In the genomic region with DNA sequence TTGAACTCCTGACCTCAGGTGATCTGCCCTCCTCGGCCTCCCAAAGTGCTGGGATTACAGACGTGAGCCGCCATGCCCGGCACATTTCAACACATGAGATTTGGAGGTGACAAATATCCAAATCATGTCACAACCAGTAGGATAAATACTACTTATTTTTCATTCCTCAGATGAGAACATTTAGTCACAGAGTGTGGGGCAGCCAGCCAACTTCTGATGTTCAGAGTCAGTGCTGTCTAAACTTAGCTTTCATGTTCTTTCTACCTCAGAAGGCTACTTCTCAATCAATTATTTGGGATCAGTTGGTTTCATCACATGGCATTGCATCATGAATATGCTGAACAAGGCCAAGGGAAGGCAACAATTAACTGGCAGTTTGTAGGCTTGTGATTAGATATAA, we compare ENCODE assay signal across 11 cellular contexts.
DNase-seq lines count a peak whose midpoint lies in the region; ATAC-seq and TF ChIP-seq lines count a peak whose summit lies in the region.
"Had no signal": no experiment of that assay in that cellular context is flagged by ENCODE, and none has a peak within 500 bp of the region (broad histone marks: within the 10 kb centered on the region; RNA-seq: fewer than 3 reads in every experiment).

No MANE protein-coding gene starts in this region.

- intact Hi-C loops in aorta (cut with DNase I) = loop anchor here in 1 of 2 donors (5.0 to 10.0 kb wide), 3 partner anchors 114 to 304 kb away; no protein-coding TSS in a partner anchor

- H3K9me3 ChIP-seq in aorta (ENCODE audit: control insufficient read depth, low read length) = no peaks in the 10 kb centered on the region

- DNase-seq in RWPE1 (ENCODE audit: low spot score) = peak; percentile 9
- peak; percentile 81 for DNase-seq in fibroblast of mammary gland (ENCODE audit: low read depth)
- peak; percentile 20 for DNase-seq in mucosa of gallbladder (ENCODE audit: low spot score)
- peak; percentile 84 to 93 for DNase-seq in aorta
- no peak for DNase-seq in cerebellar nuclear complex (lab: John Stamatoyannopoulos, UW)
- DNase-seq in stimulated activated CD4-positive, alpha-beta T cell treated with anti-CD3 and anti-CD28 coated beads, Interleukin-4, amount 100 ng/mL, for 1 hour = no peak
- DNase-seq: endodermal cell, NCI-H1436 treated with DMSO at 0.1 percent for 48 hours had no signal

- peak; percentile 75 for ATAC-seq in aorta (ENCODE audit: low FRiP score)
- ATAC-seq in HG03571 (IDR thresholded peaks at IDR 0.05; ENCODE audit: unreplicated experiment) = no peak
- ATAC-seq: HCT116 had no signal

- H3K4me1 ChIP-seq in aorta (ENCODE audit: control insufficient read depth in 1 of 2, insufficient read depth in 2 of 2, low read length in 2 of 2) = peaks cover 7 to 13% of the 10 kb centered on the region in 2 donors

- no peaks in the 10 kb centered on the region for H3K27me3 ChIP-seq in aorta (ENCODE audit: control insufficient read depth in 1 of 2, insufficient read depth in 2 of 2, low read length in 1 of 2)

- 0 to 8% methylated on average over 4 of the region's 4 CpGs for WGBS in aorta, 2 donors

- peak overlapping the region; percentile 72 for H3K27ac ChIP-seq in RWPE1
- H3K27ac ChIP-seq in aorta (ENCODE audit: low read depth in 1 of 2, low read length in 2 of 2) = peak overlapping the region in 1 of 2 donors; percentile 75
- H3K27ac ChIP-seq: VCaP had no signal

- no peak for TF ChIP-seq CTCF in RWPE1 (conservative IDR thresholded peaks at IDR 0.05; ENCODE audit: low read depth)
- TF ChIP-seq CTCF in fibroblast of mammary gland (conservative IDR thresholded peaks at IDR 0.05; ENCODE audit: control insufficient read depth, insufficient read depth, low read depth, low read length) = no peak

- CTCF ChIA-PET in RWPE1 (lab: Yijun Ruan, JAX) = no interaction called here

- H3K4me3 ChIP-seq in fibroblast of mammary gland (ENCODE audit: control insufficient read depth, low read depth, low read length) = no peak overlapping the region
- peak overlapping the region in 1 of 2 donors; percentile 21 for H3K4me3 ChIP-seq in aorta (ENCODE audit: low read length in 2 of 2)

- H3K36me3 ChIP-seq in aorta (ENCODE audit: control insufficient read depth in 1 of 2, insufficient read depth in 2 of 2, low read length in 1 of 2) = no peaks in the 10 kb centered on the region

- POLR2A ChIA-PET in RWPE1 (lab: Yijun Ruan, JAX; ENCODE audit: low non-redundant PET) = no interaction called here

Comparison
In these comparisons a context has a peak if more than half of its experiments do, and no peak if none do; other contexts are left out.
1. DNase-seq: peak in RWPE1 (single experiment), fibroblast of mammary gland (single experiment), mucosa of gallbladder (single experiment) and aorta (2 of 2); none in cerebellar nuclear complex (0 of 2) and stimulated activated CD4-positive, alpha-beta T cell treated with anti-CD3 and anti-CD28 coated beads, Interleukin-4, amount 100 ng/mL, for 1 hour (single experiment).